In the genomic region with DNA sequence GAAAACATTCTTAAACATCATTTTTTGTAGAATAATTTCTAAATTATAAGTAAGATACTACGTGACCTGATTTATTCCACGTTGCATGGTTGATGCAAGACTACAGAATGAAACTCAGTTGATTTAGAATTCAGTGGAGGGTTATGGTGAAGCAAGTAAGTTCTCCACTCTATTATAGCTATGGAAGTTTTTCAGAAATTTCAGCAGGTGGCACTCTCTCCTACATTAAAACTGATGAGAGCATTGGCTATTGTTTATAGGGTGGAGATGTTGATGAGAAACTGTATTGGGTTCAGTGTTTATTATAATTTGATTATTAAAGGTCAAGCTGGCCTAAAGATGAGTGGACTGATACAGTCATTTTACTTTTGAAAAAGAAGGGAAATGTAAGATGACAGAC, we compare ENCODE assay signal across 8 cellular contexts.
DNase-seq lines count a peak whose midpoint lies in the region; ATAC-seq and TF ChIP-seq lines count a peak whose summit lies in the region.

No MANE protein-coding gene starts in this region.

- H3K27me3 ChIP-seq in body of pancreas = no peaks in the 10 kb centered on the region
- H3K27me3 ChIP-seq in transverse colon = no peaks in the 10 kb centered on the region

- H3K9me3 ChIP-seq in body of pancreas (no peaks in the 10 kb centered on the region), transverse colon (no peaks in the 10 kb centered on the region)

- H3K4me1 ChIP-seq in body of pancreas (no peaks in the 10 kb centered on the region), transverse colon (no peaks in the 10 kb centered on the region)

- peaks cover 19 to 29% (median 21%) of the 10 kb centered on the region in 3 donors for H3K36me3 Mint-ChIP-seq in immature natural killer cell

- no peaks in the 10 kb centered on the region for H3K9me3 Mint-ChIP-seq in immature natural killer cell

- 81 to 87% methylated on average over 2 of the region's 2 CpGs for WGBS in body of pancreas, 2 donors
- WGBS in transverse colon (ENCODE audit: low coverage in 1 of 2), 2 donors = 67 to 78% methylated on average over 2 of the region's 2 CpGs

- H3K4me1 Mint-ChIP-seq in immature natural killer cell = peaks cover 0 to 5% of the 10 kb centered on the region in 2 donors

- peak; percentile 56 for DNase-seq in Ammon's horn (ENCODE audit: low spot score)
- DNase-seq in NCI-H345 treated with DMSO at 0.1 percent for 48 hours (lab: John Stamatoyannopoulos, UW; ENCODE audit: unreplicated experiment) = peak; percentile 8
- no peak for DNase-seq in body of pancreas
- peak; percentile 12 to 50 (median 22) for DNase-seq in immature natural killer cell
- DNase-seq in transverse colon = no peak
- DNase-seq in amniotic stem cell (lab: John Stamatoyannopoulos, UW) = no peak

- H3K36me3 ChIP-seq in body of pancreas (replicated peaks in 1 of 2; ENCODE audit: insufficient read depth in 1 of 2, low read depth in 2 of 2) (peaks cover 0 to 8% of the 10 kb centered on the region in 2 donors), transverse colon (peaks cover 0 to 17% (median 4%) of the 10 kb centered on the region in 4 donors)

- intact Hi-C loops in body of pancreas (cut with DNase I) (loop anchor here (10.0 kb wide), 2 partner anchors 318 to 348 kb away; no protein-coding TSS in a partner anchor), transverse colon (cut with DNase I; ENCODE audit: low total_unique reads) (loop anchor here (2.0 to 5.0 kb wide), 2 partner anchors 332 to 345 kb away; no protein-coding TSS in a partner anchor)

- no peak overlapping the region for H3K4me3 Mint-ChIP-seq in immature natural killer cell

- TF ChIP-seq POLR2A in body of pancreas (IDR thresholded peaks at IDR 0.05) (no peak), transverse colon (IDR thresholded peaks at IDR 0.05) (no peak)

- TF ChIP-seq CTCF in body of pancreas (IDR thresholded peaks at IDR 0.05) = peak; percentile 11 to 60 (median 49)
- TF ChIP-seq CTCF in transverse colon (IDR thresholded peaks at IDR 0.05) = peak; percentile 42 to 57 (median 47)

- no peak for TF ChIP-seq EP300 in transverse colon (IDR thresholded peaks at IDR 0.05; ENCODE audit: low read depth)

- H3K4me3 ChIP-seq in body of pancreas (no peak overlapping the region), transverse colon (no peak overlapping the region)

- ATAC-seq in GM18519 (IDR thresholded peaks at IDR 0.05; ENCODE audit: low FRiP score, unreplicated experiment) (peak; percentile 64), HG03060 (IDR thresholded peaks at IDR 0.05; ENCODE audit: low read depth, unreplicated experiment) (peak; percentile 63), body of pancreas (peak; percentile 65)

- H3K27ac ChIP-seq in body of pancreas (no peak overlapping the region), transverse colon (no peak overlapping the region)

- H3K27ac Mint-ChIP-seq in immature natural killer cell = peak overlapping the region in 2 of 6 donors; percentile 9 to 20

- in situ Hi-C loops in transverse colon (cut with MboI; ENCODE audit: low pct_ligation_motif_present in 1 of 4, low pct_unique_long_range_greater_than_20kb in 1 of 4, low sequenced_read_pairs in 3 of 4) = loop anchor here (10.0 to 25.0 kb wide), 5 partner anchors 132 to 580 kb away; partner anchors contain the start of gene PPID (in 1 of the 4)

- peaks cover 0 to 1% (median 0%) of the 10 kb centered on the region in 3 donors for H3K27me3 Mint-ChIP-seq in immature natural killer cell (ENCODE audit: low read depth in 3 of 3)

Comparison
In these comparisons a context has a peak if more than half of its experiments do, and no peak if none do; other contexts are left out.
1. DNase-seq: peak in Ammon's horn (single experiment), NCI-H345 treated with DMSO at 0.1 percent for 48 hours (single experiment) and immature natural killer cell (3 of 3); none in body of pancreas (0 of 4), transverse colon (single experiment) and amniotic stem cell (single experiment).
2. Peak in every context shown above with its lines, with median percentiles within 50 percentile points of each other: ATAC-seq.